8 cellular contexts compared by ENCODE assay signal in the genomic region with DNA sequence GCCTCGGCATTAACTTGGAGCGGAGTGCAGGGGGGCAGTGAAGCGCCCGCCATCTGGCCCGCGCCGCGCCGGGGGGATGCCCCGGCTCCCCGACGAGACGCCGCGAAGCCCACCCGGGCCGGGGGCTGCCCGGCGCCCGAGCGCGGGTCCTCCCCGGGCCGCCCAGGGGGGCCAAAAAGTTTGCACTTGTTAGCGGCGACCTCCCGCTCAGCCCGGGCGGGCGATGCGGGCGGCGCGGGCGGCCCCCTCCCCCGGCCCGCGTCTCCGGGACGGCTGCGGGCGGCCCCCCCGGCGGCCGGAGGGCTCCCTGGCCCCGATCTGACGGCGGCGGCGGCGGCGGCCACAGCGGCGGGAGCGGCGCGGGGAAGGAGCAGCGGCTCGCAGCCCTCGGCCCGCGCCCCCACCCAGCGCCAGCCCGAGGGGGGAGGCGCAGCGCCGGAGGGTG. TPM values are rescaled to one million over a fixed set of nuclear protein-coding genes. Genes with fewer than 3 reads are reported as not detected.
A peak's percentile ranks its signal among the peaks of the same experiment; 100 is the strongest.
DNase-seq lines count a peak whose midpoint lies in the region; ATAC-seq and TF ChIP-seq lines count a peak whose summit lies in the region.

Gene NTNG2, plus strand, starts transcription at position 316 of the 445 bp plus-strand sequence. CDS start 4,774 bp downstream, outside the sequence.

- H4K20me1 ChIP-seq in GM23338 (replicated peaks; ENCODE audit: insufficient read depth) (no peaks in the 10 kb centered on the region; the same call in 1 of the 2 replicates), hepatocyte (ENCODE audit: insufficient read depth, poor library complexity, severe bottlenecking) (no peaks in the 10 kb centered on the region)

- H3K79me2 ChIP-seq in GM23338 (replicated peaks; ENCODE audit: insufficient read depth) = no peaks in the 10 kb centered on the region
- no peaks in the 10 kb centered on the region for H3K79me2 ChIP-seq in hepatocyte

- POLR2A ChIA-PET in activated CD4-positive, alpha-beta memory T cell treated with anti-CD3 and anti-CD28 coated beads for 36 hours (lab: Charles Lee) = no interaction called here

- TF ChIP-seq CTCF in GM23338 (conservative IDR thresholded peaks at IDR 0.05; ENCODE audit: low read depth in 2 of 2) (no peak), hepatocyte (IDR thresholded peaks at IDR 0.05; ENCODE audit: poor library complexity) (no peak)

- H3K4me3 ChIP-seq in GM23338 (peak within 1 kb of the TSS; percentile 85), hepatocyte (peak within 1 kb of the TSS; percentile 40), skeletal muscle tissue (ENCODE audit: low read length in 3 of 3) (peak within 1 kb of the TSS; percentile 56 to 71 (median 62))

- peak within 1 kb of the TSS; percentile 95 for H3K4me2 ChIP-seq in GM23338
- H3K4me2 ChIP-seq in hepatocyte = peak within 1 kb of the TSS; percentile 92

- no peaks in the 10 kb centered on the region for H3K9me3 ChIP-seq in hepatocyte (ENCODE audit: low read depth)
- H3K9me3 ChIP-seq in skeletal muscle tissue (ENCODE audit: control insufficient read depth in 3 of 3, low read length in 3 of 3) = no peaks in the 10 kb centered on the region

- H3K9ac ChIP-seq in skeletal muscle tissue (ENCODE audit: low read depth in 1 of 3, low read length in 3 of 3) = peak within 1 kb of the TSS in 2 of 3 donors; percentile 14 to 16

- intact Hi-C loops in activated CD4-positive, alpha-beta memory T cell treated with anti-CD3 and anti-CD28 coated beads for 36 hours (cut with micrococcal nuclease) = loop anchor here (2.0 to 5.0 kb wide), 2 partner anchors 15 to 84 kb away; partner anchors contain the start of gene MED27

- H3F3A ChIP-seq in GM23338 (replicated peaks; ENCODE audit: low read depth) = no peaks in the 10 kb centered on the region

- CTCF ChIA-PET in activated CD4-positive, alpha-beta memory T cell treated with anti-CD3 and anti-CD28 coated beads for 36 hours (lab: Charles Lee) = interaction anchor here (0.8 to 3.0 kb wide), 2 partner anchors 8 to 75 kb away, joined by 3 to 7 read pairs; no protein-coding TSS in a partner anchor

- WGBS in hepatocyte (ENCODE audit: low lambda C conversion rate, missing lambda C conversion rate) = 1% methylated on average over 18 of the region's 67 CpGs

- H3K4me3 Mint-ChIP-seq in GM23338 = peak within 1 kb of the TSS; percentile 90
- H3K4me3 Mint-ChIP-seq in activated CD4-positive, alpha-beta memory T cell treated with anti-CD3 and anti-CD28 coated beads for 36 hours = peak within 1 kb of the TSS; percentile 82

- H3K27ac Mint-ChIP-seq in GM23338 = no peak within 1 kb of the TSS
- H3K27ac Mint-ChIP-seq in activated CD4-positive, alpha-beta memory T cell treated with anti-CD3 and anti-CD28 coated beads for 36 hours = no peak within 1 kb of the TSS

- H3K36me3 Mint-ChIP-seq in GM23338 (ENCODE audit: low read depth) = peaks cover 3% of the 10 kb centered on the region; the same call in 1 of the 3 replicates
- H3K36me3 Mint-ChIP-seq in activated CD4-positive, alpha-beta memory T cell treated with anti-CD3 and anti-CD28 coated beads for 36 hours = no peaks in the 10 kb centered on the region

- DNase-seq in GM23338 (ENCODE audit: low spot score) (no peak), hepatocyte (ENCODE audit: low spot score) (no peak), NCI-H1092 treated with DMSO at 0.1 percent for 48 hours (lab: John Stamatoyannopoulos, UW) (no peak), kidney glomerular epithelial cell (lab: John Stamatoyannopoulos, UW) (no peak)
- DNase-seq in activated CD4-positive, alpha-beta memory T cell treated with anti-CD3 and anti-CD28 coated beads for 36 hours = no peak

- peak; percentile 1; the same call in 2 of the 3 replicates for ATAC-seq in GM23338
- no peak for ATAC-seq in GM21825 (IDR thresholded peaks at IDR 0.05; ENCODE audit: unreplicated experiment)
- no peak for ATAC-seq in GM21526 (IDR thresholded peaks at IDR 0.05; ENCODE audit: low FRiP score, unreplicated experiment)

- H3K36me3 ChIP-seq in GM23338 (ENCODE audit: insufficient read depth) (no peaks in the 10 kb centered on the region), hepatocyte (replicated peaks; ENCODE audit: insufficient read depth, low read depth) (no peaks in the 10 kb centered on the region), skeletal muscle tissue (ENCODE audit: control insufficient read depth in 3 of 3, insufficient read depth in 3 of 3, low read length in 3 of 3) (no peaks in the 10 kb centered on the region)

- peaks cover 2% of the 10 kb centered on the region; the same call in 2 of the 3 replicates for H3K9me3 Mint-ChIP-seq in GM23338
- no peaks in the 10 kb centered on the region for H3K9me3 Mint-ChIP-seq in activated CD4-positive, alpha-beta memory T cell treated with anti-CD3 and anti-CD28 coated beads for 36 hours

- H2AFZ ChIP-seq in GM23338 = peak within 1 kb of the TSS; percentile 87
- H2AFZ ChIP-seq in hepatocyte = peak within 1 kb of the TSS; percentile 74

- H3K9me2 ChIP-seq in GM23338 (ENCODE audit: insufficient read depth) (no peaks in the 10 kb centered on the region), hepatocyte (replicated peaks; ENCODE audit: insufficient read depth) (no peaks in the 10 kb centered on the region)

- H3K4me1 Mint-ChIP-seq in GM23338 = peaks cover 12% of the 10 kb centered on the region
- H3K4me1 Mint-ChIP-seq in activated CD4-positive, alpha-beta memory T cell treated with anti-CD3 and anti-CD28 coated beads for 36 hours (ENCODE audit: low read depth) = peaks cover 8% of the 10 kb centered on the region

- peaks cover 77% of the 10 kb centered on the region for H3K27me3 ChIP-seq in GM23338 (ENCODE audit: insufficient read depth)
- peaks cover 91% of the 10 kb centered on the region for H3K27me3 ChIP-seq in hepatocyte
- peaks cover 70 to 84% (median 80%) of the 10 kb centered on the region in 3 donors for H3K27me3 ChIP-seq in skeletal muscle tissue (ENCODE audit: control insufficient read depth in 3 of 3, insufficient read depth in 3 of 3, low read length in 3 of 3)

- H3K27ac ChIP-seq in GM23338 (ENCODE audit: low read depth) = no peak within 1 kb of the TSS
- H3K27ac ChIP-seq in hepatocyte = no peak within 1 kb of the TSS
- H3K27ac ChIP-seq in skeletal muscle tissue (ENCODE audit: low read depth, low read length) = no peak within 1 kb of the TSS

- H3K27me3 Mint-ChIP-seq in GM23338 (ENCODE audit: insufficient read depth, low read depth, poor library complexity) = peaks cover 59% of the 10 kb centered on the region
- peaks cover 47% of the 10 kb centered on the region for H3K27me3 Mint-ChIP-seq in activated CD4-positive, alpha-beta memory T cell treated with anti-CD3 and anti-CD28 coated beads for 36 hours

- peaks cover 10% of the 10 kb centered on the region for H3K4me1 ChIP-seq in GM23338 (ENCODE audit: insufficient read depth)
- peaks cover 11% of the 10 kb centered on the region for H3K4me1 ChIP-seq in hepatocyte (ENCODE audit: insufficient read depth)
- peaks cover 17 to 19% (median 18%) of the 10 kb centered on the region in 3 donors for H3K4me1 ChIP-seq in skeletal muscle tissue (ENCODE audit: control insufficient read depth in 3 of 3, insufficient read depth in 3 of 3, low read length in 3 of 3)

TF ChIP-seq in GM23338, 12 proteins besides CTCF, POLR2A, EP300 and RAD21 (continues in another document):
- TF ChIP-seq ETS1 (IDR thresholded peaks at IDR 0.05) = no peak
- TF ChIP-seq EZH2phosphoT487 (IDR thresholded peaks at IDR 0.05; ENCODE audit: unreplicated experiment) = no peak
- no peak for TF ChIP-seq STAT1 (IDR thresholded peaks at IDR 0.05; ENCODE audit: unreplicated experiment)
- no peak for TF ChIP-seq CREB1 (CRISPR knock-in tag; IDR thresholded peaks at IDR 0.05; ENCODE audit: low read depth)

RNA-seq across cellular contexts. Expression of gene NTNG2, which starts in this region (rescaled TPM):
- total RNA-seq in GM23338 (2014; rRNA removed; shearing (Covaris generic)) = 0.39 and 1.7 TPM in 2 replicates
- 0.42 and 0.99 TPM in 2 replicates for polyA plus RNA-seq in GM23338 (2016; fragmentation: Nextera tagmentation; extraction: Ambion mirVana)
- 1 to 10 TPM in 1 of 2 experiments, under 1 TPM in 1; 0.77 to 1.4 TPM for total RNA-seq in activated CD4-positive, alpha-beta memory T cell treated with anti-CD3 and anti-CD28 coated beads for 36 hours
- total RNA-seq in hepatocyte = 0.20 and 1.8 TPM in 2 replicates
- polyA plus RNA-seq in hepatocyte = 0.17 and 0.48 TPM in 2 replicates
- under 0.01 TPM for total RNA-seq in skeletal muscle tissue
